Comparison of ENCODE assay signal across 20 cellular contexts in the genomic region with DNA sequence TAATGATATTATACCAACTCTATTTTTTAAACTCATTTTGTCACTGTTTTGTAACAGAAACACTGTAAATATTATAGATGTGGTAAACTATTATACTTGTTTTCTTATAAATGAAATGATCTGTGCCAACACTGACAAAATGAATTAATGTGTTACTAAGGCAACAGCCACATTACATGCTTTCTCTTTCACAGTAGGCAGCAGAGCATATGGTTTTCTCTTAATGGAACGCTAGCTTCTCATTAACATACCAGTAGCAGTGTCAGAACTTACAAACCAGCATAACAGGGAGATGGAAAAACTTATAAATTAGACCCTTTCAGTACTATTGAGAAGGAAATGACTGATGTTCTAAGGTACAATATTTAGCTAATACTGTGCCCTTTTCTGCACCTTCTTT.
A peak's percentile ranks its signal among the peaks of the same experiment; 100 is the strongest.
DNase-seq lines count a peak whose midpoint lies in the region; ATAC-seq and TF ChIP-seq lines count a peak whose summit lies in the region.
"Had no signal": no experiment of that assay in that cellular context is flagged by ENCODE, and none has a peak within 500 bp of the region (broad histone marks: within the 10 kb centered on the region; RNA-seq: fewer than 3 reads in every experiment).

No MANE protein-coding gene starts in this region.

- H3K4me1 ChIP-seq in gastrocnemius medialis, result no peaks in the 10 kb centered on the region
- H3K4me1 ChIP-seq in heart left ventricle, result no peaks in the 10 kb centered on the region
- H3K4me1 ChIP-seq: gastroesophageal sphincter had no signal

- in situ Hi-C loops in gastrocnemius medialis (cut with MboI; ENCODE audit: low sequenced_read_pairs in 4 of 4), result loop anchor here in 3 of 4 donors (25.0 kb wide), 2 partner anchors 683 to 767 kb away; partner anchors contain the start of gene FOXG1 (in 2 of the 3)

- no peak for ATAC-seq in gastrocnemius medialis
- no peak for ATAC-seq in heart left ventricle
- no peak for ATAC-seq in GM21528 (IDR thresholded peaks at IDR 0.05; ENCODE audit: low FRiP score, unreplicated experiment)
- ATAC-seq: gastroesophageal sphincter, right cardiac atrium, Right ventricle myocardium inferior had no signal

- H3K36me3 ChIP-seq in gastrocnemius medialis, result no peaks in the 10 kb centered on the region
- H3K36me3 ChIP-seq in heart left ventricle, result no peaks in the 10 kb centered on the region
- H3K36me3 ChIP-seq: gastroesophageal sphincter, MG63, neutrophil, thoracic aorta had no signal

- H3K4me3 ChIP-seq in gastrocnemius medialis (no peak overlapping the region), heart left ventricle (no peak overlapping the region)
- H3K4me3 ChIP-seq: gastroesophageal sphincter, MG63, thoracic aorta had no signal

- no peak for TF ChIP-seq POLR2A in gastrocnemius medialis (IDR thresholded peaks at IDR 0.05)
- no peak for TF ChIP-seq POLR2A in heart left ventricle (IDR thresholded peaks at IDR 0.05)

- H3K9me3 ChIP-seq in gastrocnemius medialis, result no peaks in the 10 kb centered on the region
- no peaks in the 10 kb centered on the region for H3K9me3 ChIP-seq in heart left ventricle
- H3K9me3 ChIP-seq: gastroesophageal sphincter, MG63, neutrophil, thoracic aorta had no signal

- intact Hi-C loops in gastrocnemius medialis (cut with DNase I; ENCODE audit: low total_unique reads), result no loop called here
- intact Hi-C loops in heart left ventricle (cut with DNase I), result no loop called here

- TF ChIP-seq CTCF in gastrocnemius medialis (IDR thresholded peaks at IDR 0.05 in 4 of 5, conservative IDR thresholded peaks at IDR 0.05 in 1 of 5) (no peak), heart left ventricle (IDR thresholded peaks at IDR 0.05) (no peak)

- DNase-seq in DMS153 (lab: John Stamatoyannopoulos, UW) (peak; percentile 14), DMS153 treated with DMSO at 0.1 percent for 48 hours (lab: John Stamatoyannopoulos, UW; ENCODE audit: unreplicated experiment) (no peak), NCI-H1417 treated with DMSO at 0.1 percent for 48 hours (lab: John Stamatoyannopoulos, UW) (peak; percentile 44), NCI-H748 treated with DMSO at 0.1 percent for 48 hours (lab: John Stamatoyannopoulos, UW) (peak; percentile 48), kidney glomerular epithelial cell (lab: John Stamatoyannopoulos, UW) (peak; percentile 26), gastrocnemius medialis (no peak), heart left ventricle (no peak)
- DNase-seq: activated CD4-positive, CD25-positive, alpha-beta regulatory T cell treated with anti-CD3 and anti-CD28 coated beads, Interleukin-2, amount 50 U/mL, for 72 hours; activated CD8-positive, alpha-beta memory T cell treated with anti-CD3 and anti-CD28 coated beads, Interleukin-2, amount 50 U/mL, for 4 hours; activated naive CD4-positive, alpha-beta T cell treated with anti-CD3 and anti-CD28 coated beads, Interleukin-2, amount 50 U/mL, for 16 hours; MG63; right cardiac atrium; stimulated activated CD4-positive, alpha-beta T cell treated with anti-CD3 and anti-CD28 coated beads, Interleukin-2, amount 100 ng/mL, for 24 hours; T-helper 2 cell had no signal

- H3K27me3 ChIP-seq in gastrocnemius medialis (no peaks in the 10 kb centered on the region), heart left ventricle (no peaks in the 10 kb centered on the region)
- H3K27me3 ChIP-seq: gastroesophageal sphincter, MG63, neutrophil had no signal

- WGBS in heart left ventricle, 4 donors, result 15 to 28% (median 22%) methylated on average over 1 of the region's 1 CpG

- H3K27ac ChIP-seq in gastrocnemius medialis (no peak overlapping the region), heart left ventricle (no peak overlapping the region)
- H3K27ac ChIP-seq: 22Rv1, gastroesophageal sphincter, neutrophil, thoracic aorta had no signal

Comparison
In these comparisons a context has a peak if more than half of its experiments do, and no peak if none do; other contexts are left out.
1. DNase-seq: peak in DMS153 (single experiment), NCI-H1417 treated with DMSO at 0.1 percent for 48 hours (single experiment), NCI-H748 treated with DMSO at 0.1 percent for 48 hours (single experiment) and kidney glomerular epithelial cell (single experiment); none in DMS153 treated with DMSO at 0.1 percent for 48 hours (single experiment), gastrocnemius medialis (0 of 2) and heart left ventricle (0 of 5).